3 cellular contexts compared by ENCODE assay signal in genomic region chr12:131835616-131836171, GRCh38.
TF ChIP-seq lines count a peak whose summit lies in the region.

No MANE protein-coding gene starts in this region.

TF ChIP-seq in A549, 52 proteins besides CTCF, POLR2A, EP300 and RAD21:
- peak; percentile 93 for TF ChIP-seq ZFP36 (IDR thresholded peaks at IDR 0.05; ENCODE audit: borderline replicate concordance, partially characterized antibody)
- no peak for TF ChIP-seq FOSB (CRISPR knock-in tag; IDR thresholded peaks at IDR 0.05)

TF ChIP-seq in HEK293, 187 proteins besides CTCF, POLR2A, EP300 and RAD21:
- TF ChIP-seq ZNF174 (tag by site-specific recombination; IDR thresholded peaks at IDR 0.05): no peak
- 0 out of 2 replicates have a peak, but pooled peaks have one; percentile 2 for TF ChIP-seq GLIS1 (tag by site-specific recombination; IDR thresholded peaks at IDR 0.05)
- TF ChIP-seq FEZF1 (tag by site-specific recombination; IDR thresholded peaks at IDR 0.05): no peak

TF ChIP-seq in K562, 482 proteins besides CTCF, POLR2A, EP300 and RAD21:
- TF ChIP-seq BCOR (IDR thresholded peaks at IDR 0.05) (0 out of 2 replicates have a peak, but pooled peaks have one; percentile 32), ZFP36 (IDR thresholded peaks at IDR 0.05; ENCODE audit: low read depth, low read length, partially characterized antibody) (peak; percentile 95), ZBTB11 (CRISPR knock-in tag; IDR thresholded peaks at IDR 0.05) (0 out of 6 replicates have a peak, but pooled peaks of 1 of the 3 experiments have one; percentile 5), ZNF436 (CRISPR knock-in tag; IDR thresholded peaks at IDR 0.05) (peak; percentile 75; the same call in 1 of the 2 replicates), TFAM (CRISPR knock-in tag; conservative IDR thresholded peaks at IDR 0.05) (no peak)
